In the genomic region with DNA sequence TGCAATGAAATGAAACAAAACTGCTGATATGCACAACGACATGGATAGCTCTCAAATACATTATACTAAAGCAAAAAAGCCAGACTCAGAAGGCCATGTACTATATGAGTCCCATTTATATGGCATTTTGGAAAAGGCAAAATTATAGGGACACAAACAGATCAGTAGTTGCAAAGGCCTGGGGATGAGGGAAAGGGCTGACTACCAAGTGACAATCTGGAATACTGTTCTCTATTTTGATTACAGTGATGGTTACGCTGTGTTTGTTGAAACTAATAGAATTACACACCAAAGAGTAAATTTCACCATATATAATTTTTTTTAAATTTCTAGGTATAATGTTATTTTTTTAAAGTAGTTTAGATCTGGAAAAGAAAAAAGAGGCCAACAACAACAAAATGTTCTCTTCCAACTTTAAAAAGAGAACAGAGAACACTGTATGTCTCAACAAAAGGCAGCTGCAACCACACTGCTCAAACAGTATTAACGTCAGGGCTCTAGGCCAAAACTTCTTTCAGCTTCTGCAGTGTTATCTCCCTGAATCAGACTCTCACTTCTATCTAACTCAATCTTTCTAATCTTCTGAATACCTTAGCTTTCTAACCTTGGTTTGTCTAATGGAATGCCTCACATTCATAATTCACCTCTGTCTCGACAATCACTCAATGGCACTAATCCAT, we compare ENCODE assay signal across 9 cellular contexts.
DNase-seq lines count a peak whose midpoint lies in the region; ATAC-seq lines count a peak whose summit lies in the region.
"Had no signal": no experiment of that assay in that cellular context is flagged by ENCODE, and none has a peak within 500 bp of the region (broad histone marks: within the 10 kb centered on the region; RNA-seq: fewer than 3 reads in every experiment).

No MANE protein-coding gene starts in this region.

- no peak overlapping the region for H2AFZ ChIP-seq in GM23248

- peak; percentile 9 for DNase-seq in A172 (ENCODE audit: low spot score)
- peak; percentile 70 for DNase-seq in GM23248
- peak; percentile 73 for DNase-seq in adipocyte (ENCODE audit: low read depth)
- DNase-seq in left lobe of liver (ENCODE audit: low spot score), result no peak
- DNase-seq in NCI-H524 treated with DMSO at 0.1 percent for 48 hours (lab: John Stamatoyannopoulos, UW), result no peak
- no peak for DNase-seq in NCI-H146 treated with DMSO at 0.1 percent for 48 hours (lab: John Stamatoyannopoulos, UW; ENCODE audit: unreplicated experiment)
- DNase-seq in NK-92 treated with Interleukin-12 subunit alpha and Interleukin-12 subunit beta, amount 100 ng/mL, for 24 hours (lab: John Stamatoyannopoulos, UW), result no peak
- DNase-seq: activated gamma-delta T cell had no signal

- 67 to 68% methylated on average over 4 of the region's 4 CpGs for WGBS in GM23248 (ENCODE audit: low coverage in 1 of 2, low lambda C conversion rate in 2 of 2, missing lambda C conversion rate in 2 of 2), 2 experiments

- in situ Hi-C loops in GM23248 (cut with MboI), result no loop called here

- H3K4me3 ChIP-seq in GM23248 (no peak overlapping the region), adipocyte (ENCODE audit: low read length) (peak overlapping the region; percentile 45)

- no peaks in the 10 kb centered on the region for H3K9me2 ChIP-seq in GM23248 (ENCODE audit: insufficient read depth)

- H3K27ac ChIP-seq in GM23248, result 0 out of 2 replicates have a peak overlapping the region, but pooled peaks have one; percentile 11

- H3K4me2 ChIP-seq in GM23248 (ENCODE audit: unreplicated experiment), result peak overlapping the region; percentile 7

- peaks cover 14% of the 10 kb centered on the region for H3K4me1 ChIP-seq in GM23248 (ENCODE audit: insufficient read depth)
- H3K4me1 ChIP-seq in adipocyte (ENCODE audit: control insufficient read depth, insufficient read depth, low read length), result peaks cover 32% of the 10 kb centered on the region

- 0 out of 2 replicates have a peak, but pooled peaks cover 9% of the 10 kb centered on the region for H4K20me1 ChIP-seq in GM23248 (ENCODE audit: insufficient read depth)

- H3K9ac ChIP-seq in GM23248 (no peak overlapping the region), adipocyte (ENCODE audit: low read length) (peak overlapping the region; percentile 44)

- ATAC-seq in left lobe of liver (peak; percentile 91), GM18867 (IDR thresholded peaks at IDR 0.05; ENCODE audit: unreplicated experiment) (no peak)

- H3K79me2 ChIP-seq in GM23248 (ENCODE audit: insufficient read depth), result peaks cover 89% of the 10 kb centered on the region

- peaks cover 10% of the 10 kb centered on the region; the same call in 1 of the 2 replicates for H3K36me3 ChIP-seq in GM23248 (ENCODE audit: low read depth)
- peaks cover 18% of the 10 kb centered on the region for H3K36me3 ChIP-seq in adipocyte (ENCODE audit: control insufficient read depth, insufficient read depth, low read length, severe bottlenecking)

- H3K27me3 ChIP-seq in GM23248 (replicated peaks; ENCODE audit: insufficient read depth), result no peaks in the 10 kb centered on the region
- H3K27me3 ChIP-seq in adipocyte (replicated peaks; ENCODE audit: control insufficient read depth, insufficient read depth, low read length), result no peaks in the 10 kb centered on the region

- H3F3A ChIP-seq in GM23248 (ENCODE audit: insufficient read depth), result peaks cover 26% of the 10 kb centered on the region

- H3K9me3 ChIP-seq in GM23248 (ENCODE audit: low read depth), result no peaks in the 10 kb centered on the region
- no peaks in the 10 kb centered on the region for H3K9me3 ChIP-seq in adipocyte (ENCODE audit: control insufficient read depth, low read length)

Comparison
In these comparisons a context has a peak if more than half of its experiments do, and no peak if none do; other contexts are left out.
1. DNase-seq: peak in A172 (single experiment), GM23248 (single experiment) and adipocyte (single experiment); none in left lobe of liver (single experiment), NCI-H524 treated with DMSO at 0.1 percent for 48 hours (single experiment), NCI-H146 treated with DMSO at 0.1 percent for 48 hours (single experiment) and NK-92 treated with Interleukin-12 subunit alpha and Interleukin-12 subunit beta, amount 100 ng/mL, for 24 hours (single experiment).